ENCODE assay signal across 9 cellular contexts in genomic region chr3:161914703-161915102, GRCh38.
A peak's percentile ranks its signal among the peaks of the same experiment; 100 is the strongest.
DNase-seq lines count a peak whose midpoint lies in the region; ATAC-seq and TF ChIP-seq lines count a peak whose summit lies in the region.
"Had no signal": no experiment of that assay in that cellular context is flagged by ENCODE, and none has a peak within 500 bp of the region (broad histone marks: within the 10 kb centered on the region; RNA-seq: fewer than 3 reads in every experiment).

No MANE protein-coding gene starts in this region.

- H3K27me3 ChIP-seq in left lung (no peaks in the 10 kb centered on the region), trophoblast cell (ENCODE audit: insufficient read depth, low read length) (no peaks in the 10 kb centered on the region)
- H3K27me3 ChIP-seq: body of pancreas had no signal

- TF ChIP-seq CTCF in astrocyte of the spinal cord (IDR thresholded peaks at IDR 0.05; ENCODE audit: low read depth, low read length) (peak; percentile 73), left lung (IDR thresholded peaks at IDR 0.05) (no peak)

- DNase-seq in CMK (ENCODE audit: low read depth): peak; percentile 40
- DNase-seq in NCI-H1694 treated with DMSO at 0.1 percent for 48 hours (lab: John Stamatoyannopoulos, UW): peak; percentile 27
- peak; percentile 82 for DNase-seq in astrocyte of the spinal cord (ENCODE audit: low read depth, low spot score)
- no peak for DNase-seq in left lung
- DNase-seq in trophoblast cell: no peak
- DNase-seq in activated effector memory CD4-positive, alpha-beta T cell treated with Interleukin-2 at 50 U/mL for 16 hours: no peak
- DNase-seq in NCI-H2227 (lab: John Stamatoyannopoulos, UW; ENCODE audit: unreplicated experiment): no peak

- H3K27ac ChIP-seq in left lung: no peak overlapping the region
- H3K27ac ChIP-seq in trophoblast cell (ENCODE audit: low read depth, low read length): no peak overlapping the region
- H3K27ac ChIP-seq: body of pancreas had no signal

- H3K4me3 ChIP-seq in astrocyte of the spinal cord (ENCODE audit: low read depth, low read length): no peak overlapping the region
- no peak overlapping the region for H3K4me3 ChIP-seq in left lung
- H3K4me3 ChIP-seq in trophoblast cell (ENCODE audit: low read depth, low read length): no peak overlapping the region
- H3K4me3 ChIP-seq: body of pancreas had no signal

- H3K18ac ChIP-seq in trophoblast cell (ENCODE audit: low read length): no peak overlapping the region

- H2AFZ ChIP-seq in trophoblast cell (ENCODE audit: insufficient read depth, low read length, poor library complexity): no peak overlapping the region

- no peak overlapping the region for H2BK5ac ChIP-seq in trophoblast cell (ENCODE audit: low read depth, low read length, poor library complexity)

- H3K4me1 ChIP-seq in left lung (no peaks in the 10 kb centered on the region), trophoblast cell (ENCODE audit: control insufficient read depth in 1 of 2, insufficient read depth in 2 of 2, low read length in 2 of 2) (no peaks in the 10 kb centered on the region)
- H3K4me1 ChIP-seq: body of pancreas had no signal

- no peak overlapping the region for H3K23ac ChIP-seq in trophoblast cell (ENCODE audit: low read length)

- no peak overlapping the region for H2AK5ac ChIP-seq in trophoblast cell (ENCODE audit: low read length)

- no peak overlapping the region for H3K4ac ChIP-seq in trophoblast cell (ENCODE audit: low read depth, low read length)

- H3K4me2 ChIP-seq in trophoblast cell (ENCODE audit: low read length): no peak overlapping the region

- H3K36me3 ChIP-seq in left lung: no peaks in the 10 kb centered on the region
- no peaks in the 10 kb centered on the region for H3K36me3 ChIP-seq in trophoblast cell (ENCODE audit: control insufficient read depth in 1 of 2, insufficient read depth in 2 of 2, low read length in 2 of 2)

- no CpG with 5 or more reads among the region's 8 CpGs for WGBS in trophoblast cell (ENCODE audit: extremely low coverage, insufficient coverage, insufficient read length)

- H3K79me1 ChIP-seq in trophoblast cell (ENCODE audit: low read length): no peaks in the 10 kb centered on the region

- no peak overlapping the region for H4K12ac ChIP-seq in trophoblast cell (ENCODE audit: low read depth, low read length)

- H2BK120ac ChIP-seq in trophoblast cell (ENCODE audit: insufficient read depth, low read length, poor library complexity): no peak overlapping the region

- no peak overlapping the region for H3K9ac ChIP-seq in trophoblast cell (ENCODE audit: low read length)

- ATAC-seq in left lung (peak; percentile 69), HG02840 (IDR thresholded peaks at IDR 0.05; ENCODE audit: low FRiP score, unreplicated experiment) (no peak)
- ATAC-seq: body of pancreas had no signal

- H3K9me3 ChIP-seq in left lung (peaks cover 0 to 7% of the 10 kb centered on the region in 2 donors), trophoblast cell (ENCODE audit: insufficient read depth, low read depth, low read length) (no peaks in the 10 kb centered on the region)
- H3K9me3 ChIP-seq: body of pancreas had no signal

- no peaks in the 10 kb centered on the region for H3K79me2 ChIP-seq in trophoblast cell (ENCODE audit: control insufficient read depth, insufficient read depth, low read length, poor library complexity)

- no peak overlapping the region for H4K91ac ChIP-seq in trophoblast cell (ENCODE audit: low read depth, low read length)

- no peak overlapping the region for H4K8ac ChIP-seq in trophoblast cell (ENCODE audit: low read depth, low read length)

- intact Hi-C loops in left lung (cut with DNase I): no loop called here

- H3K14ac ChIP-seq in trophoblast cell (ENCODE audit: low read length): no peak overlapping the region

- in situ Hi-C loops in astrocyte of the spinal cord (cut with HindIII; ENCODE audit: low sequenced_read_pairs): no loop called here

- no peak overlapping the region for H2BK12ac ChIP-seq in trophoblast cell (ENCODE audit: low read length)

Comparison
In these comparisons a context has a peak if more than half of its experiments do, and no peak if none do; other contexts are left out.
1. DNase-seq: peak in CMK (single experiment), NCI-H1694 treated with DMSO at 0.1 percent for 48 hours (single experiment) and astrocyte of the spinal cord (single experiment); none in left lung (0 of 2), trophoblast cell (0 of 2), activated effector memory CD4-positive, alpha-beta T cell treated with Interleukin-2 at 50 U/mL for 16 hours (single experiment) and NCI-H2227 (single experiment).